14 cellular contexts compared by ENCODE assay signal in genomic region chr19:17654993-17655392, GRCh38. TPM values are rescaled to one million over a fixed set of nuclear protein-coding genes. Genes with fewer than 3 reads are reported as not detected.
DNase-seq lines count a peak whose midpoint lies in the region; ATAC-seq, FAIRE-seq and TF ChIP-seq lines count a peak whose summit lies in the region.
"Had no signal": no experiment of that assay in that cellular context is flagged by ENCODE, and none has a peak within 500 bp of the region (broad histone marks: within the 10 kb centered on the region; RNA-seq: fewer than 3 reads in every experiment).

No MANE protein-coding gene starts in this region.

- no peaks in the 10 kb centered on the region for H3K27me3 ChIP-seq in H1 (replicated peaks in 1 of 4; ENCODE audit: control insufficient read depth in 3 of 4, extremely low read depth in 1 of 4, insufficient read depth in 3 of 4, low read length in 3 of 4)
- H3K27me3 ChIP-seq: suprapubic skin had no signal

- peak overlapping the region; percentile 55 for H2BK120ac ChIP-seq in H1 (replicated peaks; ENCODE audit: low read depth, low read length)

- DNase-seq in 8988T (peak; percentile 61), NAMALWA (ENCODE audit: low spot score) (peak; percentile 43), H1 (ENCODE audit: low read depth in 1 of 2, low spot score in 2 of 2) (peak in 1 of 2 experiments; percentile 61), GM10248 (ENCODE audit: extremely low spot score) (no peak), ecto neural progenitor cell (ENCODE audit: low spot score) (no peak)
- DNase-seq: activated effector memory CD4-positive, alpha-beta T cell treated with anti-CD3 and anti-CD28 coated beads, Interleukin-2, amount 50 U/mL, for 16 hours; HCEC 1CT; NCI-H2171 treated with DMSO at 0.1 percent for 48 hours had no signal

- H3K4ac ChIP-seq in H1 (replicated peaks; ENCODE audit: insufficient read length, low read depth, low read length): peak overlapping the region; percentile 49

- no peak overlapping the region for H3K23ac ChIP-seq in H1 (ENCODE audit: insufficient read length)

- no peak overlapping the region for H3K14ac ChIP-seq in H1 (ENCODE audit: insufficient read length)

- peak overlapping the region; percentile 80 for H4K91ac ChIP-seq in H1 (replicated peaks; ENCODE audit: insufficient read length, low read length)

- H3K4me3 ChIP-seq in H1 (ENCODE audit: extremely low read depth in 1 of 4, insufficient read depth in 2 of 4, low read depth in 3 of 4, low read length in 4 of 4): no peak overlapping the region
- H3K4me3 ChIP-seq: suprapubic skin had no signal

- H3K79me1 ChIP-seq in H1 (ENCODE audit: low read depth, low read length): no peaks in the 10 kb centered on the region

- H3K4me2 ChIP-seq in H1 (ENCODE audit: insufficient read depth in 1 of 2, low read depth in 2 of 2, low read length in 2 of 2): no peak overlapping the region

- H2AK5ac ChIP-seq in H1 (ENCODE audit: low read depth, low read length): peak overlapping the region; percentile 80; the same call in 1 of the 2 replicates

- no peaks in the 10 kb centered on the region for H3K23me2 ChIP-seq in H1 (ENCODE audit: low read depth, low read length)

- TF ChIP-seq CTCF in 22Rv1 (IDR thresholded peaks at IDR 0.05) (no peak), H1 (IDR thresholded peaks at IDR 0.05; ENCODE audit: control extremely low read depth in 1 of 3, insufficient read depth in 1 of 3, low read depth in 1 of 3, low read length in 3 of 3) (no peak), GM10248 (IDR thresholded peaks at IDR 0.05; ENCODE audit: control extremely low read depth, extremely low read depth, low read depth, missing control alignments) (no peak)

- H2BK20ac ChIP-seq in H1 (ENCODE audit: low read length): peak overlapping the region; percentile 61; the same call in 1 of the 2 replicates

- WGBS in H1 (ENCODE audit: extremely low coverage in 1 of 2, insufficient coverage in 1 of 2, insufficient read length in 1 of 2, insufficient replicate concordance in 2 of 2, low coverage in 1 of 2, low lambda C conversion rate in 2 of 2, missing lambda C conversion rate in 1 of 2), 2 experiments: 75% methylated on average over 9 of the region's 9 CpGs; no CpG with 5 or more reads in 1 of the 2 experiments

- H3K9ac ChIP-seq in H1 (replicated peaks in 1 of 4; ENCODE audit: extremely low read depth in 1 of 4, low read depth in 3 of 4, low read length in 3 of 4): no peak overlapping the region

- peak overlapping the region; percentile 88; the same call in 1 of the 2 replicates for H2BK5ac ChIP-seq in H1 (ENCODE audit: low read depth, low read length)

- H4K5ac ChIP-seq in H1 (ENCODE audit: insufficient read length, low read depth, low read length): peak overlapping the region; percentile 29

- H3K56ac ChIP-seq in H1 (replicated peaks; ENCODE audit: insufficient read length, low read depth, low read length): no peak overlapping the region

- H3K27ac ChIP-seq in 22Rv1 (peak overlapping the region; percentile 58), H1 (ENCODE audit: low read depth, low read length) (no peak overlapping the region)
- H3K27ac ChIP-seq: suprapubic skin had no signal

- no peaks in the 10 kb centered on the region for H3K79me2 ChIP-seq in H1 (ENCODE audit: control insufficient read depth in 1 of 2, insufficient read depth in 2 of 2, low read length in 2 of 2)

- no peak for ATAC-seq in HG03460 (IDR thresholded peaks at IDR 0.05; ENCODE audit: unreplicated experiment)
- ATAC-seq: right cardiac atrium had no signal

- H2AFZ ChIP-seq in H1 (ENCODE audit: low read length): no peak overlapping the region

- CTCF ChIA-PET in H1 (lab: Charles Lee; ENCODE audit: partially characterized antibody) (interaction anchor here (1.2 to 2.2 kb wide), 4 partner anchors 8 to 49 kb away, joined by 3 to 13 read pairs (median 4); no protein-coding TSS in a partner anchor), GM10248 (lab: Yijun Ruan, JAX) (no interaction called here)

- H2BK15ac ChIP-seq in H1 (ENCODE audit: low read length): no peak overlapping the region; the same call in 1 of the 2 replicates

- peaks cover 0 to 6% of the 10 kb centered on the region in 2 experiments for H4K20me1 ChIP-seq in H1 (replicated peaks in 1 of 2; ENCODE audit: control insufficient read depth in 1 of 2, insufficient read depth in 2 of 2, low read length in 2 of 2)

- no peak for TF ChIP-seq POLR2A in H1 (IDR thresholded peaks at IDR 0.05; ENCODE audit: control extremely low read depth in 1 of 2, low read depth in 2 of 2, low read length in 2 of 2)

- TF ChIP-seq RAD21 in H1 (IDR thresholded peaks at IDR 0.05 in 1 of 2, conservative IDR thresholded peaks at IDR 0.05 in 1 of 2; ENCODE audit: low read depth in 2 of 2, low read length in 2 of 2): no peak

- no peak overlapping the region; the same call in 1 of the 2 replicates for H4K8ac ChIP-seq in H1 (ENCODE audit: extremely low read depth, insufficient read depth, low read length)

- POLR2A ChIA-PET in H1 (lab: Charles Lee; ENCODE audit: partially characterized antibody) (no interaction called here), GM10248 (lab: Yijun Ruan, JAX) (no interaction called here)

- no peak for FAIRE-seq in H1 (lab: Jason Lieb, UNC)
- FAIRE-seq: GM19239 had no signal

- no peaks in the 10 kb centered on the region; a peak in 1 of 4 replicates for H3K9me3 ChIP-seq in H1 (ENCODE audit: insufficient read depth in 2 of 2, low read depth in 1 of 2, low read length in 1 of 2)
- H3K9me3 ChIP-seq: suprapubic skin had no signal

- H2BK12ac ChIP-seq in H1 (ENCODE audit: low read depth, low read length): peak overlapping the region; percentile 60; the same call in 1 of the 2 replicates

- H3K18ac ChIP-seq in H1 (ENCODE audit: extremely low read depth, low read length): peak overlapping the region; percentile 10; the same call in 1 of the 2 replicates

- H3K4me1 ChIP-seq in H1 (replicated peaks in 1 of 4; ENCODE audit: control insufficient read depth in 3 of 4, insufficient read depth in 4 of 4, low read length in 3 of 4): peaks cover 0 to 5% (median 3%) of the 10 kb centered on the region in 4 experiments; a peak in 3 of 7 replicates

- TF ChIP-seq EP300 in H1 (IDR thresholded peaks at IDR 0.05; ENCODE audit: borderline replicate concordance in 1 of 2, low read depth in 2 of 2, low read length in 2 of 2): no peak

- H3K36me3 ChIP-seq in H1 (ENCODE audit: control insufficient read depth in 2 of 4, insufficient read depth in 4 of 4, low read length in 3 of 4): peaks cover 8 to 36% (median 17%) of the 10 kb centered on the region in 4 experiments
- H3K36me3 ChIP-seq: suprapubic skin had no signal

TF ChIP-seq in H1, 55 proteins besides CTCF, POLR2A, EP300 and RAD21 (continues in another document):
- TF ChIP-seq EGR1 (IDR thresholded peaks at IDR 0.05; ENCODE audit: borderline replicate concordance, low read depth, low read length) (no peak), RNF2 (IDR thresholded peaks at IDR 0.05; ENCODE audit: borderline replicate concordance, low read depth, low read length, missing control alignments, poor library complexity, severe bottlenecking) (no peak), SRF (IDR thresholded peaks at IDR 0.05; ENCODE audit: low read depth, low read length) (no peak), BRCA1 (IDR thresholded peaks at IDR 0.05; ENCODE audit: low read depth, low read length) (no peak), NANOG (IDR thresholded peaks at IDR 0.05; ENCODE audit: insufficient read depth, low read depth, low read length, poor library complexity, severe bottlenecking) (no peak), NRF1 (IDR thresholded peaks at IDR 0.05; ENCODE audit: low read depth, low read length) (peak; percentile 21; the same call in 1 of the 2 replicates), JUN (IDR thresholded peaks at IDR 0.05; ENCODE audit: low read depth, low read length) (no peak), BCL11A (IDR thresholded peaks at IDR 0.05; ENCODE audit: low read depth in 2 of 2, low read length in 2 of 2) (no peak), SP2 (IDR thresholded peaks at IDR 0.05; ENCODE audit: low read length) (no peak)

RNA-seq across cellular contexts. Expression of gene UNC13A, which starts 33.2 kb away (rescaled TPM):
- total RNA-seq in H1 (2021; fragmentation: NEBNext Ultra II Directional; extraction: Animal tissue kit (Norgen Biotek cat#: 25700)): 45.0 and 47.6 TPM in 2 replicates
- polyA plus RNA-seq in H1 (2011; rRNA removed): 13.1 and 15.8 TPM in 2 replicates
- 16.9 TPM for polyA plus RNA-seq in H1 (2011; cell fraction: cytosol; rRNA removed)
- 49.4 TPM for polyA plus RNA-seq in H1 (2011; cell fraction: nucleus; rRNA removed)
- 26.1 to 33.9 TPM (median 30.6 TPM) in 4 replicates for polyA plus RNA-seq in H1 (2012, experiment 1 of 2)
- 6.6 TPM for polyA plus RNA-seq in H1 (2012, experiment 2 of 2)
- 18.5 TPM for polyA plus RNA-seq in H1 (2013, experiment 1 of 2)
- polyA plus RNA-seq in H1 (2013, experiment 2 of 2): 18.8 TPM
- 30.3 and 40.8 TPM in 2 replicates for polyA minus RNA-seq in H1 (2011; rRNA and poly(A)+ RNA removed)
- polyA minus RNA-seq in H1 (2011; cell fraction: cytosol; rRNA and poly(A)+ RNA removed): 22.1 TPM
- 31.9 TPM for polyA minus RNA-seq in H1 (2011; cell fraction: nucleus; rRNA and poly(A)+ RNA removed)
- polyA plus RNA-seq: IgD-negative memory B cell had no signal

Comparison
In these comparisons a context has a peak if more than half of its experiments do, and no peak if none do; other contexts are left out.
1. DNase-seq: peak in 8988T (single experiment) and NAMALWA (single experiment); none in GM10248 (single experiment) and ecto neural progenitor cell (single experiment).